In the genomic region with DNA sequence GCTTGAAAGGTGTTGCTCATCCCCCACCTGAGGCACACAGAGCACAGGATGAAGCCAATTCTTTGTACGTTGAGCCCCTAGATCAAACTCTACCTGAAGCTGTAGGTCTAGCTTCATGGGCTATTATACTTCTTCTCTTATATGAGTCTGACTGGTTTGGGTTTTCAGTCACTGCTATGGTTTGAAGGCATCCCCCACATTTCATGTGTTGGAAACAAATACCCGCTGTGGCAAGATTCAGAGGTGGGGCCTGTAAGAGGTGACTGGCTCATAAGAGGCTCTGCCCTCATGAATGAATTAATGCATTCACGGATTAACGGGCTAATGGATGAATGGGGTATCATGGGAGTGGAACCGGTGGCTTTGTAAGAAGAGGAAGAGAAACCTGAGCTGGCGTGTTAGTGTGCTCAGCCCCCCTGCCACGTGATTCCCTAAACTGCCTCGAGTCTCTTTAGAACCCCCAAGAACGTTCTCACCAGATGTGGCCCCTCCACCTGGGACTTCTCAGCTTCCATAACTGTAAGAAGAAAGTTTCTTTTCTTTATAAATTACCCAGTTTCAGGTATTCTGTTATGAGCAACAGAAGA, we compare ENCODE assay signal across 9 cellular contexts. TPM values are rescaled to one million over a fixed set of nuclear protein-coding genes. Genes with fewer than 3 reads are reported as not detected.
A peak's percentile ranks its signal among the peaks of the same experiment; 100 is the strongest.
DNase-seq lines count a peak whose midpoint lies in the region; ATAC-seq and TF ChIP-seq lines count a peak whose summit lies in the region.
"Had no signal": no experiment of that assay in that cellular context is flagged by ENCODE, and none has a peak within 500 bp of the region (broad histone marks: within the 10 kb centered on the region; RNA-seq: fewer than 3 reads in every experiment).

No MANE protein-coding gene starts in this region.

- H3K27me3 Mint-ChIP-seq in activated CD4-positive, alpha-beta T cell treated with anti-CD3 and anti-CD28 coated beads, Interleukin-2, amount 10 ng/mL, durations not matched to agents 7 days and 5 days: no peaks in the 10 kb centered on the region
- no peaks in the 10 kb centered on the region for H3K27me3 Mint-ChIP-seq in activated B cell treated with CpG ODN at 0.5 μM for 24 hours
- H3K27me3 Mint-ChIP-seq in stimulated activated naive CD8-positive, alpha-beta T cell treated with anti-CD3 and anti-CD28 coated beads, Interleukin-15, Interleukin-2, amounts not matched to agents 100 ng/mL and 50 ng/mL, for 24 hours: no peaks in the 10 kb centered on the region

- H3K4me1 Mint-ChIP-seq in activated CD4-positive, alpha-beta T cell treated with anti-CD3 and anti-CD28 coated beads, Interleukin-2, amount 10 ng/mL, durations not matched to agents 7 days and 5 days: peaks cover 48% of the 10 kb centered on the region
- peaks cover 1% of the 10 kb centered on the region for H3K4me1 Mint-ChIP-seq in activated B cell treated with CpG ODN at 0.5 μM for 24 hours
- H3K4me1 Mint-ChIP-seq in stimulated activated naive CD8-positive, alpha-beta T cell treated with anti-CD3 and anti-CD28 coated beads, Interleukin-15, Interleukin-2, amounts not matched to agents 100 ng/mL and 50 ng/mL, for 24 hours (ENCODE audit: low read depth): peaks cover 4% of the 10 kb centered on the region

- H3K4me3 Mint-ChIP-seq in activated CD4-positive, alpha-beta T cell treated with anti-CD3 and anti-CD28 coated beads, Interleukin-2, amount 10 ng/mL, durations not matched to agents 7 days and 5 days: no peak overlapping the region
- peak overlapping the region; percentile 21 for H3K4me3 Mint-ChIP-seq in activated B cell treated with CpG ODN at 0.5 μM for 24 hours
- H3K4me3 Mint-ChIP-seq in stimulated activated naive CD8-positive, alpha-beta T cell treated with anti-CD3 and anti-CD28 coated beads, Interleukin-15, Interleukin-2, amounts not matched to agents 100 ng/mL and 50 ng/mL, for 24 hours: peak overlapping the region; percentile 14

- intact Hi-C loops in activated B cell treated with CpG ODN at 0.5 μM for 24 hours (cut with micrococcal nuclease): loop anchor here (1.0 to 5.0 kb wide), 7 partner anchors 9 to 132 kb away; no protein-coding TSS in a partner anchor

- CTCF ChIA-PET in activated CD4-positive, alpha-beta T cell treated with anti-CD3 and anti-CD28 coated beads, Interleukin-2, amount 10 ng/mL, durations not matched to agents 7 days and 5 days (lab: Charles Lee): interaction anchor here (0.6 to 3.1 kb wide), 5 partner anchors 8 to 90 kb away, joined by 3 to 9 read pairs (median 4); no protein-coding TSS in a partner anchor
- CTCF ChIA-PET in activated B cell treated with CpG ODN at 0.5 μM for 24 hours (lab: Charles Lee): interaction anchor here (0.8 to 2.0 kb wide), 7 partner anchors 9 to 131 kb away, joined by 3 to 7 read pairs (median 4); a partner anchor contains a TSS

- H3K36me3 Mint-ChIP-seq in activated CD4-positive, alpha-beta T cell treated with anti-CD3 and anti-CD28 coated beads, Interleukin-2, amount 10 ng/mL, durations not matched to agents 7 days and 5 days (ENCODE audit: low read depth): peaks cover 39% of the 10 kb centered on the region
- H3K36me3 Mint-ChIP-seq in activated B cell treated with CpG ODN at 0.5 μM for 24 hours (ENCODE audit: low read depth): no peaks in the 10 kb centered on the region
- H3K36me3 Mint-ChIP-seq in stimulated activated naive CD8-positive, alpha-beta T cell treated with anti-CD3 and anti-CD28 coated beads, Interleukin-15, Interleukin-2, amounts not matched to agents 100 ng/mL and 50 ng/mL, for 24 hours (ENCODE audit: low read depth): peaks cover 25% of the 10 kb centered on the region

- POLR2A ChIA-PET in activated CD4-positive, alpha-beta T cell treated with anti-CD3 and anti-CD28 coated beads, Interleukin-2, amount 10 ng/mL, durations not matched to agents 7 days and 5 days (lab: Charles Lee): no interaction called here
- POLR2A ChIA-PET in activated B cell treated with CpG ODN at 0.5 μM for 24 hours (lab: Charles Lee): interaction anchor here (0.9 to 5.1 kb wide), 25 partner anchors 9 to 133 kb away, joined by 3 to 41 read pairs (median 6); a partner anchor contains a TSS

- peak overlapping the region; percentile 6 for H3K27ac Mint-ChIP-seq in activated CD4-positive, alpha-beta T cell treated with anti-CD3 and anti-CD28 coated beads, Interleukin-2, amount 10 ng/mL, durations not matched to agents 7 days and 5 days
- peak overlapping the region; percentile 88 for H3K27ac Mint-ChIP-seq in activated B cell treated with CpG ODN at 0.5 μM for 24 hours
- H3K27ac Mint-ChIP-seq in stimulated activated naive CD8-positive, alpha-beta T cell treated with anti-CD3 and anti-CD28 coated beads, Interleukin-15, Interleukin-2, amounts not matched to agents 100 ng/mL and 50 ng/mL, for 24 hours: peak overlapping the region; percentile 85

- no peaks in the 10 kb centered on the region for H3K9me3 Mint-ChIP-seq in activated CD4-positive, alpha-beta T cell treated with anti-CD3 and anti-CD28 coated beads, Interleukin-2, amount 10 ng/mL, durations not matched to agents 7 days and 5 days
- no peaks in the 10 kb centered on the region for H3K9me3 Mint-ChIP-seq in activated B cell treated with CpG ODN at 0.5 μM for 24 hours
- no peaks in the 10 kb centered on the region for H3K9me3 Mint-ChIP-seq in stimulated activated naive CD8-positive, alpha-beta T cell treated with anti-CD3 and anti-CD28 coated beads, Interleukin-15, Interleukin-2, amounts not matched to agents 100 ng/mL and 50 ng/mL, for 24 hours

- ATAC-seq in HG03025 (IDR thresholded peaks at IDR 0.05; ENCODE audit: low FRiP score, unreplicated experiment) (peak; percentile 51), activated B cell treated with CpG ODN at 0.5 μM for 24 hours (ENCODE audit: low read depth) (peak; percentile 83)
- ATAC-seq: left colon had no signal

- DNase-seq in activated CD4-positive, alpha-beta T cell treated with anti-CD3 and anti-CD28 coated beads, Interleukin-2, amount 10 ng/mL, durations not matched to agents 7 days and 5 days: no peak
- no peak for DNase-seq in activated CD4-positive, alpha-beta T cell treated with anti-CD3 and anti-CD28 coated beads, Interleukin-2, amount 50 U/mL, for 1 hour
- peak; percentile 43 for DNase-seq in activated B cell treated with CpG ODN at 0.5 μM for 24 hours
- no peak for DNase-seq in hepatic stellate cell (ENCODE audit: low spot score)
- no peak for DNase-seq in midbrain (lab: John Stamatoyannopoulos, UW)
- no peak for DNase-seq in GM19240 (ENCODE audit: insufficient read length, low spot score)

- TF ChIP-seq CTCF in activated B cell treated with CpG ODN at 0.5 μM for 24 hours (IDR thresholded peaks at IDR 0.05): no peak

RNA-seq across cellular contexts. Expression of a gene that starts 39.2 kb away (rescaled TPM):
- total RNA-seq in activated CD4-positive, alpha-beta T cell treated with anti-CD3 and anti-CD28 coated beads, Interleukin-2, amount 10 ng/mL, durations not matched to agents 7 days and 5 days: 10 to 100 TPM; 81.0 to 86.1 TPM
- 65.0 and 71.4 TPM in 2 replicates for total RNA-seq in activated B cell treated with CpG ODN at 0.5 μM for 24 hours

Comparison
In these comparisons a context has a peak if more than half of its experiments do, and no peak if none do; other contexts are left out.
1. H3K27ac Mint-ChIP-seq: peak in every context shown above with its lines; median percentile 88 in activated B cell treated with CpG ODN at 0.5 μM for 24 hours; 85 in stimulated activated naive CD8-positive, alpha-beta T cell treated with anti-CD3 and anti-CD28 coated beads, Interleukin-15, Interleukin-2, amounts not matched to agents 100 ng/mL and 50 ng/mL, for 24 hours; 6 in activated CD4-positive, alpha-beta T cell treated with anti-CD3 and anti-CD28 coated beads, Interleukin-2, amount 10 ng/mL, durations not matched to agents 7 days and 5 days.